In the genomic region with DNA sequence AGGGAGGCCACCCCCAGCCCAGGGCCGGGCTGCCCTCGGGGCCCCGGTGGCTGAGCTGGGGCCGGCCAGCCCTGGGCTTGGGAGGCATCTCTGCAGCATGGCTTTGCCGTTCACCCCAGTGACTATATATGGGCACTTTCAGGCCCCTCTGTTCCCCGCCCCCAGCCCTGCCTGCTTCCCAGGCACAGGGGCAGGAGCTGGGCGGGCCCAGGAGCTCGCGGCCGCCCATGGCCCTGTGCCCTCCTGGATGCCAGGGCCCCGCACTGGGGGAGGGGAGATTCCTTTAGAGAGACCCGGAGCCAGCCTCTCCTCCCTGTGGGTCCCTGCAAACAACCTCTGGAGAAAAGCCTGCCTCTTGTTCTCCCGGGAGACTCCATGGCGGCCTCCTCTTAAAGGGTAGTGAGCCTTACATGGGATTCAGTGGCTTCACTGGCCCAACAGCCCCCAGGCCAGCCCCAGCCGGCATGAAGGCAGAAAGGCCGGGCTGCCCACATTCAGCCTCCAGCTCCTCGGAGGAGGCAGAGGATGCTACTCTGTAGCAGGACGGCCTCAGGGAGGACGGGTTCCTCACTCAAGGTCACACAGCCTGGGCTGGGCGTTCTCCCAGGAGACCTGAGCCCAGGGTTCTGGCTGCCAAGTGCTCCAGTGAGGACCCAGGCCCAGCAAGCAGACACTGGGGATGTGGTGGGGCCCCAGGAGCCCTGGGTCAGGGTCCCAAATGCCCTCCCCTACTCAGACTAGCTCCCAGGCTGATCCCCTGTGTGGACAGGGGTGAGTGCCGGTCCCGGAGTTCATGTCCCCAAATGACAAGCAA, we compare ENCODE assay signal across 12 cellular contexts. TPM values are rescaled to one million over a fixed set of nuclear protein-coding genes. Genes with fewer than 3 reads are reported as not detected.
A peak's percentile ranks its signal among the peaks of the same experiment; 100 is the strongest.
DNase-seq lines count a peak whose midpoint lies in the region; ATAC-seq, FAIRE-seq and TF ChIP-seq lines count a peak whose summit lies in the region.
"Had no signal": no experiment of that assay in that cellular context is flagged by ENCODE, and none has a peak within 500 bp of the region (broad histone marks: within the 10 kb centered on the region; RNA-seq: fewer than 3 reads in every experiment).

No MANE protein-coding gene starts in this region.

- H3K4me1 ChIP-seq in heart right ventricle (peaks cover 38 to 88% (median 86%) of the 10 kb centered on the region in 9 donors), rectal smooth muscle tissue (ENCODE audit: control insufficient read depth, insufficient read depth, low read length) (peaks cover 66% of the 10 kb centered on the region)

- WGBS in heart right ventricle, 2 donors, result 53 to 58% methylated on average over 22 of the region's 22 CpGs

- no peaks in the 10 kb centered on the region for H3K9me3 ChIP-seq in heart right ventricle

- H3K9me3 Mint-ChIP-seq in WTC11, result no peaks in the 10 kb centered on the region
- H3K9me3 Mint-ChIP-seq: CD8-positive, alpha-beta memory T cell; central memory CD8-positive, alpha-beta T cell had no signal

- no peak overlapping the region for H3K4me3 Mint-ChIP-seq in WTC11
- H3K4me3 Mint-ChIP-seq: central memory CD8-positive, alpha-beta T cell had no signal

- DNase-seq in D721Med (ENCODE audit: insufficient read length, low spot score), result peak; percentile 13
- DNase-seq in WTC11 (ENCODE audit: low spot score), result no peak
- DNase-seq in heart right ventricle, result peak; percentile 44 to 53
- DNase-seq in NCI-H128 (lab: John Stamatoyannopoulos, UW; ENCODE audit: unreplicated experiment), result no peak
- DNase-seq in GM12891 (ENCODE audit: insufficient read length, low spot score), result no peak
- DNase-seq: activated CD8-positive, alpha-beta memory T cell treated with anti-CD3 and anti-CD28 coated beads for 24 hours; CD8-positive, alpha-beta memory T cell; NCI-H1417 treated with DMSO at 0.1 percent for 48 hours had no signal

- H3K27ac ChIP-seq in heart right ventricle (peak overlapping the region; percentile 47 to 99 (median 96)), rectal smooth muscle tissue (ENCODE audit: low read depth, low read length) (peak overlapping the region; percentile 94)

- no peaks in the 10 kb centered on the region for H3K36me3 Mint-ChIP-seq in WTC11

- peak overlapping the region in 4 of 10 donors; percentile 6 to 30 (median 20) for H3K4me3 ChIP-seq in heart right ventricle
- peak overlapping the region; percentile 38 for H3K4me3 ChIP-seq in rectal smooth muscle tissue (ENCODE audit: low read length)

- TF ChIP-seq CTCF in D721Med (IDR thresholded peaks at IDR 0.05; ENCODE audit: insufficient read depth, missing control alignments), result no peak
- TF ChIP-seq CTCF in WTC11 (IDR thresholded peaks at IDR 0.05), result no peak
- no peak for TF ChIP-seq CTCF in heart right ventricle (IDR thresholded peaks at IDR 0.05)

- peak overlapping the region; percentile 49 for H3K27ac Mint-ChIP-seq in WTC11

- CTCF ChIA-PET in WTC11 (lab: Charles Lee), result interaction anchor here (0.8 to 2.5 kb wide), 7 partner anchors 20 to 123 kb away, joined by 3 to 14 read pairs (median 6); no protein-coding TSS in a partner anchor

- FAIRE-seq in D721Med (lab: Jason Lieb, UNC), result no peak
- no peak for FAIRE-seq in GM12891 (lab: Jason Lieb, UNC)

- H3K36me3 ChIP-seq in heart right ventricle, result peaks cover 0 to 12% (median 0%) of the 10 kb centered on the region in 9 donors
- no peaks in the 10 kb centered on the region for H3K36me3 ChIP-seq in rectal smooth muscle tissue (ENCODE audit: control insufficient read depth, insufficient read depth, low read length)

- H3K27me3 ChIP-seq in heart right ventricle (no peaks in the 10 kb centered on the region), rectal smooth muscle tissue (ENCODE audit: control insufficient read depth, insufficient read depth, low read length) (no peaks in the 10 kb centered on the region)

- H3K27me3 Mint-ChIP-seq in WTC11 (ENCODE audit: low read depth), result peaks cover 20% of the 10 kb centered on the region
- H3K27me3 Mint-ChIP-seq: CD8-positive, alpha-beta memory T cell; central memory CD8-positive, alpha-beta T cell had no signal

- TF ChIP-seq POLR2A in GM12891 (IDR thresholded peaks at IDR 0.05; ENCODE audit: low read depth, low read length), result no peak

- ATAC-seq in WTC11 (peak; percentile 18), heart right ventricle (peak in 6 of 8 donors; percentile 12 to 52 (median 18)), GM21381 (IDR thresholded peaks at IDR 0.05; ENCODE audit: unreplicated experiment) (no peak), HG02840 (IDR thresholded peaks at IDR 0.05; ENCODE audit: low FRiP score, unreplicated experiment) (no peak)

- POLR2A ChIA-PET in WTC11 (lab: Charles Lee), result interaction anchor here (1.1 to 1.3 kb wide), 2 partner anchors 33 to 39 kb away, joined by 3 read pairs; no protein-coding TSS in a partner anchor

- H3K4me1 Mint-ChIP-seq in WTC11, result peaks cover 30% of the 10 kb centered on the region

- peak overlapping the region; percentile 51 for H3K9ac ChIP-seq in rectal smooth muscle tissue (ENCODE audit: low read length)

- intact Hi-C loops in heart right ventricle (cut with DNase I), result loop anchor here in 1 of 10 donors (5.0 kb wide), 1 partner anchor 39 kb away; no protein-coding TSS in a partner anchor

TF ChIP-seq in WTC11, 78 proteins besides CTCF, POLR2A, EP300 and RAD21:
- no peak for TF ChIP-seq GRHL2 (CRISPR knock-in tag; IDR thresholded peaks at IDR 0.05; ENCODE audit: insufficient replicate concordance, severe bottlenecking)
- no peak for TF ChIP-seq FOXP4 (CRISPR knock-in tag; IDR thresholded peaks at IDR 0.05)
- no peak for TF ChIP-seq IRF1 (CRISPR knock-in tag; IDR thresholded peaks at IDR 0.05)
- no peak for TF ChIP-seq ZNF263 (CRISPR knock-in tag; IDR thresholded peaks at IDR 0.05; ENCODE audit: low read depth)
- no peak for TF ChIP-seq PRRX2 (CRISPR knock-in tag; IDR thresholded peaks at IDR 0.05)
- TF ChIP-seq TP53 (CRISPR knock-in tag; IDR thresholded peaks at IDR 0.05), result no peak
TF ChIP-seq in WTC11: peak in this region for 0.

TF ChIP-seq in GM12891, 5 proteins besides CTCF, POLR2A, EP300 and RAD21:
- TF ChIP-seq TAF1 (IDR thresholded peaks at IDR 0.05; ENCODE audit: low read depth, low read length), result no peak
- no peak for TF ChIP-seq PAX5 (IDR thresholded peaks at IDR 0.05; ENCODE audit: insufficient read depth, low read length, severe bottlenecking)
- TF ChIP-seq POU2F2 (IDR thresholded peaks at IDR 0.05; ENCODE audit: low read depth, low read length), result no peak
- no peak for TF ChIP-seq SPI1 (IDR thresholded peaks at IDR 0.05; ENCODE audit: low read depth, low read length)
- TF ChIP-seq POLR2AphosphoS5 (IDR thresholded peaks at IDR 0.05; ENCODE audit: low read depth, low read length), result no peak

RNA-seq across cellular contexts. Expression of gene NACC2, which starts 4.1 kb away (rescaled TPM):
- 14.1 to 17.1 TPM (median 14.5 TPM) in 3 replicates for total RNA-seq in WTC11 (2021)
- total RNA-seq in heart right ventricle, result 10 to 100 TPM; 32.0 to 55.1 (median 41.1) TPM
- polyA plus RNA-seq in heart right ventricle, result 10 to 100 TPM; 15.6 to 16.5 TPM
- polyA plus RNA-seq in GM12891 (2012; ENCODE audit: low read depth, missing spikeins), result 0.39 TPM

RNA-seq across cellular contexts. Expression of gene TMEM250, which starts 27.7 kb away (rescaled TPM):
- total RNA-seq in WTC11 (2021) (39.4 to 41.0 TPM (median 39.5 TPM) in 3 replicates), heart right ventricle (10 to 100 TPM; 12.7 to 24.3 (median 15.4) TPM)
- polyA plus RNA-seq in heart right ventricle, result 10 to 100 TPM in 1 of 2 donors, 1 to 10 TPM in 1; 9.7 to 26.4 TPM
- polyA plus RNA-seq in GM12891 (2012; ENCODE audit: low read depth, missing spikeins), result 7.7 TPM

Comparison
In these comparisons a context has a peak if more than half of its experiments do, and no peak if none do; other contexts are left out.
1. DNase-seq: peak in D721Med (single experiment) and heart right ventricle (2 of 2); none in WTC11 (single experiment), NCI-H128 (single experiment) and GM12891 (single experiment).
2. ATAC-seq: peak in WTC11 (single experiment) and heart right ventricle (6 of 8); none in GM21381 (single experiment) and HG02840 (single experiment).